1 cellular context compared by ENCODE assay signal in the genomic region with DNA sequence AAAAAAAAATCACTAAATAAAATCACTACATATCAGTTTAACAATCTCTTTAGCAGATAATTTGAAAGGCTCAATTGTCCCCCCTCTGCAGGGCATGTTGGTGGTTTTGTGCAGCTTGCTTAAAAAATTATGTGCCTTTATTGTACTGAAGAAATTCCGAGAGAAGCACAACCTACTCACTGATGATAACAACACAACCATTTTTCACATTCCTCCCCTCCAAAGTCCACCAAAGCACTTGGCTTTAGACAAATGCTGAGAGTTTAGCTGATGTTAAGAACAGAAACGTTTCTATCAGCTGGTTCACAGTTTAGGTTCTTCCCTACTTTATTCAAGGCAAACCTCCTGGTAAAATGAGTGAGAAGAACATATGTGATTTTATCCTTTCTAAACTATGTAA.
TF ChIP-seq lines count a peak whose summit lies in the region.

No MANE protein-coding gene starts in this region.

TF ChIP-seq in SK-N-SH treated with all-trans-retinoic acid at 6 μM for 48 hours, 23 proteins besides CTCF, POLR2A, EP300 and RAD21 (continued from another document):
- TF ChIP-seq ARNTL (CRISPR knock-in tag; IDR thresholded peaks at IDR 0.05; ENCODE audit: borderline replicate concordance, low read depth) (no peak), TOX (CRISPR knock-in tag; IDR thresholded peaks at IDR 0.05; ENCODE audit: borderline replicate concordance) (no peak), CSDC2 (CRISPR knock-in tag; IDR thresholded peaks at IDR 0.05) (no peak), CSRNP3 (CRISPR knock-in tag; IDR thresholded peaks at IDR 0.05) (no peak), TCF4 (CRISPR knock-in tag; IDR thresholded peaks at IDR 0.05; ENCODE audit: borderline replicate concordance) (no peak), ISL1 (CRISPR knock-in tag; IDR thresholded peaks at IDR 0.05) (no peak), PATZ1 (CRISPR knock-in tag; IDR thresholded peaks at IDR 0.05; ENCODE audit: borderline replicate concordance) (no peak), BACH2 (CRISPR knock-in tag; IDR thresholded peaks at IDR 0.05; ENCODE audit: borderline replicate concordance) (no peak), ZNF565 (CRISPR knock-in tag; conservative IDR thresholded peaks at IDR 0.05; ENCODE audit: low read depth) (no peak)
- TF ChIP-seq, protein P1, sequence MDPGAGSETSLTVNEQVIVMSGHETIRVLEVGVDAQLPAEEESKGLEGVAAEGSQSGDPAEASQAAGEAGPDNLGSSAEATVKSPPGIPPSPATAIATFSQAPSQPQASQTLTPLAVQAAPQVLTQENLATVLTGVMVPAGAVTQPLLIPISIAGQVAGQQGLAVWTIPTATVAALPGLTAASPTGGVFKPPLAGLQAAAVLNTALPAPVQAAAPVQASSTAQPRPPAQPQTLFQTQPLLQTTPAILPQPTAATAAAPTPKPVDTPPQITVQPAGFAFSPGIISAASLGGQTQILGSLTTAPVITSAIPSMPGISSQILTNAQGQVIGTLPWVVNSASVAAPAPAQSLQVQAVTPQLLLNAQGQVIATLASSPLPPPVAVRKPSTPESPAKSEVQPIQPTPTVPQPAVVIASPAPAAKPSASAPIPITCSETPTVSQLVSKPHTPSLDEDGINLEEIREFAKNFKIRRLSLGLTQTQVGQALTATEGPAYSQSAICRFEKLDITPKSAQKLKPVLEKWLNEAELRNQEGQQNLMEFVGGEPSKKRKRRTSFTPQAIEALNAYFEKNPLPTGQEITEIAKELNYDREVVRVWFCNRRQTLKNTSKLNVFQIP (CRISPR knock-in tag; IDR thresholded peaks at IDR 0.05; ENCODE audit: borderline replicate concordance, low read depth): no peak
TF ChIP-seq in SK-N-SH treated with all-trans-retinoic acid at 6 μM for 48 hours: peak in this region for 0.
